18 cellular contexts compared by ENCODE assay signal in the genomic region with DNA sequence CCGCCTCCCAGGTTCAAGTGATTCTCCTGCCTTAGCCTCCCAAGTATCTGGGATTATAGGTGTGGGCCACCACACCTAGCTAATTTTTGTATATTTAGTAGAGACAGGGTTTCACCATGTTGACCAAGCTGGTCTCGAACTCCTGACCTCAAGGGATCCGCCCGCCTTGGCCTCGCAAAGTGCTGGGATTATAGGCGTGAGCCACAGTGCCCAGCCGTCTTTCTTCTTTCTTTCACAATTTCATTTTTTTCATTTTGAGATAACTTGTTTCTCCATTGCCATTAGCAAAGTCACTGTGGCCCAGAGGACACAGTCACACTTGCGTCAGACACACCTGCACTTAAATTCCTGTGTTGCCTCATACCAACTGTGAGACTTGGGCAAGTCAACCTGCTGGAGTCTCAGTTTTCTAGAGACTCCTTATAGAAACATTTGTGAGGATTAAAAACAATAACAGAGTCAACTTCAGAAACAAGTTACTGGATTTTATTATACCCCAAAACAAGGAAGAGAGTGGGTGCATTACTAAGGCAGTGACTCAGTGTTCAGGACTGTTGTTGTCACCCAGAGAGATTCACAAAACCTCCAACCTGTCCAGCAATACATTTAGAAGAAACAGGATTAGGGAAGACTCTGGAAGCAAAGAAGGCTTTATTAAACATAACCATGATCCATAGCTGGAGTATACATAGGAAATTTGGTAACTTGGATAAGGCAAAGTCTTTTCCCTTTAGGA. TPM values are rescaled to one million over a fixed set of nuclear protein-coding genes. Genes with fewer than 3 reads are reported as not detected.
A peak's percentile ranks its signal among the peaks of the same experiment; 100 is the strongest.
DNase-seq lines count a peak whose midpoint lies in the region; ATAC-seq, FAIRE-seq and TF ChIP-seq lines count a peak whose summit lies in the region.
"Had no signal": no experiment of that assay in that cellular context is flagged by ENCODE, and none has a peak within 500 bp of the region (broad histone marks: within the 10 kb centered on the region; RNA-seq: fewer than 3 reads in every experiment).

No MANE protein-coding gene starts in this region.

- H3K4me1 ChIP-seq in HCT116 (ENCODE audit: control insufficient read depth in 1 of 2, insufficient read depth in 2 of 2, low read length in 2 of 2) (peaks cover 3 to 15% of the 10 kb centered on the region in 2 experiments; a peak in 3 of 4 replicates), K562 (replicated peaks in 1 of 2; ENCODE audit: control insufficient read depth in 2 of 2, insufficient read depth in 2 of 2, low read length in 2 of 2) (peaks cover 0 to 22% of the 10 kb centered on the region in 2 experiments; a peak in 3 of 5 replicates)

- FAIRE-seq in K562 (lab: Jason Lieb, UNC): no peak

- peak overlapping the region; percentile 17; the same call in 1 of the 2 replicates for H3K4me2 ChIP-seq in HCT116 (ENCODE audit: low read length)
- H3K4me2 ChIP-seq in K562 (ENCODE audit: insufficient read depth, low read length): no peak overlapping the region

- RAD21 ChIA-PET in HCT116 (lab: Charles Lee; ENCODE audit: low non-redundant PET in 1 of 2, low total read pairs in 2 of 2, uncharacterized antibody in 2 of 2, unreplicated experiment in 2 of 2): interaction anchor here (0.8 to 3.3 kb wide), 4 partner anchors 255 to 317 kb away, joined by 3 to 22 read pairs (median 12); no protein-coding TSS in a partner anchor

- H3K9me3 Mint-ChIP-seq in effector memory CD8-positive, alpha-beta T cell: no peaks in the 10 kb centered on the region
- H3K9me3 Mint-ChIP-seq: CD4-positive, CD25-positive, alpha-beta regulatory T cell; IgD-negative memory B cell had no signal

- BruUV-seq in HCT116 (replicated peaks; lab: Mats Ljungman, UMichigan): no TSS peak
- no TSS peak for BruUV-seq in K562 (replicated peaks; lab: Mats Ljungman, UMichigan)

- in situ Hi-C loops in K562 (cut with MboI): loop anchor here (5.0 kb wide), 2 partner anchors 256 to 311 kb away; no protein-coding TSS in a partner anchor

- TF ChIP-seq EP300 in K562 (IDR thresholded peaks at IDR 0.05; ENCODE audit: low read length): no peak

- H2AFZ ChIP-seq in HCT116 (ENCODE audit: low read depth, low read length, poor library complexity, severe bottlenecking) (no peak overlapping the region), K562 (ENCODE audit: low read depth, low read length) (no peak overlapping the region)

- intact Hi-C loops in HCT116 (cut with micrococcal nuclease) (no loop called here), K562 (cut with micrococcal nuclease) (loop anchor here (2.0 kb wide), 1 partner anchor 135 kb away; no protein-coding TSS in a partner anchor)

- H3K4me3 ChIP-seq in HCT116 (replicated peaks in 1 of 2; ENCODE audit: low read depth in 1 of 2, low read length in 2 of 2) (no peak overlapping the region), K562 (no peak overlapping the region)
- H3K4me3 ChIP-seq: thoracic aorta had no signal

- H3K4me1 Mint-ChIP-seq in effector memory CD8-positive, alpha-beta T cell (ENCODE audit: low read depth in 2 of 2): peaks cover 3 to 5% of the 10 kb centered on the region in 2 donors

- no peak overlapping the region for H3K4me3 Mint-ChIP-seq in effector memory CD8-positive, alpha-beta T cell
- H3K4me3 Mint-ChIP-seq: CD4-positive, CD25-positive, alpha-beta regulatory T cell had no signal

- no peaks in the 10 kb centered on the region for H3K27me3 Mint-ChIP-seq in effector memory CD8-positive, alpha-beta T cell

- H3K9me2 ChIP-seq in HCT116 (ENCODE audit: insufficient read depth): no peaks in the 10 kb centered on the region

- ATAC-seq in HCT116: no peak
- no peak for ATAC-seq in K562
- ATAC-seq in left lobe of liver: peak; percentile 30
- ATAC-seq in GM19328 (IDR thresholded peaks at IDR 0.05; ENCODE audit: unreplicated experiment): no peak
- ATAC-seq in HG03045 (IDR thresholded peaks at IDR 0.05; ENCODE audit: unreplicated experiment): no peak
- ATAC-seq in effector memory CD8-positive, alpha-beta T cell (replicated peaks): no peak

- no peaks in the 10 kb centered on the region for H3K36me3 ChIP-seq in HCT116 (ENCODE audit: control insufficient read depth in 1 of 2, insufficient read depth in 2 of 2, low read length in 2 of 2)
- no peaks in the 10 kb centered on the region for H3K36me3 ChIP-seq in K562 (ENCODE audit: control insufficient read depth, insufficient read depth, low read length)
- H3K36me3 ChIP-seq: thoracic aorta had no signal

- no peak for DNase-seq in HCT116 (ENCODE audit: low read depth, low spot score)
- no peak for DNase-seq in K562 (ENCODE audit: extremely low read depth in 1 of 4, low spot score in 3 of 4)
- no peak for DNase-seq in left lobe of liver (ENCODE audit: low spot score)
- DNase-seq in superior temporal gyrus (ENCODE audit: extremely low spot score): peak; percentile 9
- DNase-seq in A172 (ENCODE audit: low spot score): no peak
- DNase-seq in effector memory CD8-positive, alpha-beta T cell: no peak
- DNase-seq: activated gamma-delta T cell; CD4-positive, CD25-positive, alpha-beta regulatory T cell; islet precursor cell; NCI-H1417; NCI-H345 had no signal

- no peaks in the 10 kb centered on the region for H3K36me3 Mint-ChIP-seq in effector memory CD8-positive, alpha-beta T cell (ENCODE audit: insufficient read depth)
- H3K36me3 Mint-ChIP-seq: CD4-positive, CD25-positive, alpha-beta regulatory T cell; IgD-negative memory B cell had no signal

- TF ChIP-seq RAD21 in HCT116 (IDR thresholded peaks at IDR 0.05; ENCODE audit: low read depth): no peak
- TF ChIP-seq RAD21 in K562 (CRISPR knock-in tag; conservative IDR thresholded peaks at IDR 0.05 in 1 of 2, IDR thresholded peaks at IDR 0.05 in 1 of 2): no peak

- H3K27ac ChIP-seq in HCT116 (ENCODE audit: low read depth, low read length): no peak overlapping the region
- H3K27ac ChIP-seq in K562 (ENCODE audit: extremely low read depth, low read depth, low read length): no peak overlapping the region
- H3K27ac ChIP-seq: thoracic aorta, VCaP had no signal

- CTCF ChIA-PET in HCT116 (lab: Charles Lee) (interaction anchor here (1.4 to 3.6 kb wide), 6 partner anchors 10 to 389 kb away, joined by 4 to 96 read pairs (median 6); no protein-coding TSS in a partner anchor), K562 (lab: Yijun Ruan, JAX; ENCODE audit: low intra/inter-chr PET ratio) (interaction anchor here (0.6 to 3.9 kb wide), 3 partner anchors 255 to 510 kb away, joined by 4 to 53 read pairs (median 42); no protein-coding TSS in a partner anchor)

- H3K9me1 ChIP-seq in K562 (ENCODE audit: control insufficient read depth, insufficient read depth, low read length): no peaks in the 10 kb centered on the region

- H3K27ac Mint-ChIP-seq in effector memory CD8-positive, alpha-beta T cell: no peak overlapping the region

- H3K27me3 ChIP-seq in HCT116 (ENCODE audit: insufficient read depth, low read length) (no peaks in the 10 kb centered on the region), K562 (ENCODE audit: control insufficient read depth in 2 of 2, insufficient read depth in 2 of 2, low read length in 2 of 2) (no peaks in the 10 kb centered on the region)

- H4K20me1 ChIP-seq in HCT116 (ENCODE audit: insufficient read depth) (no peaks in the 10 kb centered on the region), K562 (replicated peaks; ENCODE audit: control insufficient read depth, insufficient read depth, low read length) (no peaks in the 10 kb centered on the region)

- H3K9me3 ChIP-seq in HCT116 (ENCODE audit: control insufficient read depth in 1 of 2, insufficient read depth in 1 of 2, low read depth in 1 of 2, low read length in 2 of 2): no peaks in the 10 kb centered on the region
- H3K9me3 ChIP-seq in K562 (replicated peaks; ENCODE audit: control insufficient read depth, insufficient read depth, low read depth, low read length): no peaks in the 10 kb centered on the region
- H3K9me3 ChIP-seq: thoracic aorta had no signal

- TF ChIP-seq POLR2A in HCT116 (IDR thresholded peaks at IDR 0.05; ENCODE audit: borderline replicate concordance, extremely low read depth, insufficient read depth, insufficient read length) (no peak), K562 (conservative IDR thresholded peaks at IDR 0.05) (no peak)

- H3K9ac ChIP-seq in HCT116 (ENCODE audit: low read length) (no peak overlapping the region), K562 (ENCODE audit: insufficient read depth in 1 of 2, low read depth in 2 of 2, low read length in 2 of 2) (no peak overlapping the region)

- POLR2A ChIA-PET in HCT116 (lab: Charles Lee) (no interaction called here), K562 (lab: Yijun Ruan, JAX) (interaction anchor here (0.6 to 1.2 kb wide), 3 partner anchors 79 to 279 kb away, joined by 3 to 4 read pairs (median 3); no protein-coding TSS in a partner anchor)

- TF ChIP-seq CTCF in HCT116 (IDR thresholded peaks at IDR 0.05 in 2 of 3, conservative IDR thresholded peaks at IDR 0.05 in 1 of 3; ENCODE audit: borderline replicate concordance in 1 of 3, insufficient read depth in 1 of 3, low read depth in 2 of 3, low read length in 2 of 3) (no peak), K562 (IDR thresholded peaks at IDR 0.05 in 2 of 3, conservative IDR thresholded peaks at IDR 0.05 in 1 of 3; ENCODE audit: insufficient read depth in 2 of 3, low read depth in 1 of 3, low read length in 3 of 3) (no peak)

- H3K79me2 ChIP-seq in HCT116 (ENCODE audit: insufficient read depth, low read length) (no peaks in the 10 kb centered on the region), K562 (ENCODE audit: control insufficient read depth, insufficient read depth, low read length) (peaks cover 2% of the 10 kb centered on the region)

- 70% methylated on average over 8 of the region's 8 CpGs for WGBS in K562 (ENCODE audit: insufficient coverage, low coverage, missing lambda C conversion rate)

RNA-seq across cellular contexts. Expression of a gene that starts 2.6 kb away (rescaled TPM):
- total RNA-seq in HCT116 (2021; ENCODE audit: unreplicated experiment): not detected
- polyA plus RNA-seq in HCT116 (2012): not detected in 2 replicates
- total RNA-seq in K562 (2011; cell fraction: chromatin; rRNA removed; ENCODE audit: low replicate concordance): not detected in 2 replicates
- not detected in 2 replicates for total RNA-seq in K562 (2011; cell fraction: nucleolus; rRNA removed)
- total RNA-seq in K562 (2011; cell fraction: nucleoplasm; rRNA removed): not detected in 2 replicates
- not detected in 2 replicates for total RNA-seq in K562 (2014; rRNA removed)
- total RNA-seq in K562 (2014; rRNA removed; fragmentation: Illumina TruSeq; extraction: Trizol): not detected in 2 replicates
- total RNA-seq in K562 (2015; rRNA removed; fragmentation: Illumina TruSeq; extraction: Trizol): not detected in 2 replicates
- not detected in 2 replicates for total RNA-seq in K562 (2021)
- not detected in 2 replicates for polyA plus RNA-seq in K562 (2011; rRNA removed)
- not detected in 2 replicates for polyA plus RNA-seq in K562 (2011; cell fraction: cytosol; rRNA removed)
- polyA plus RNA-seq in K562 (2011; cell fraction: nucleus; rRNA removed): not detected in 2 replicates
- 0.10 TPM in 1 of 2 replicates, not detected in the other for polyA plus RNA-seq in K562 (2012)
- not detected in 2 replicates for polyA plus RNA-seq in K562 (2014; fragmentation: Illumina TruSeq; extraction: Trizol)
- not detected for polyA plus RNA-seq in K562 (2014; fragmentation: Nextera tagmentation; extraction: Ambion mirVana)
- not detected in 2 replicates for polyA plus RNA-seq in K562 (2014; rRNA removed)
- polyA minus RNA-seq in K562 (2011; rRNA and poly(A)+ RNA removed): not detected in 2 replicates
- polyA minus RNA-seq in K562 (2011; cell fraction: cytosol; rRNA and poly(A)+ RNA removed): not detected in 2 replicates
- not detected in 2 replicates for polyA minus RNA-seq in K562 (2011; cell fraction: nucleus; rRNA and poly(A)+ RNA removed)
- not detected for total RNA-seq in left lobe of liver
- not detected in 2 replicates for total RNA-seq in A172 (2014; rRNA removed; shearing (Covaris generic))
- total RNA-seq: CD4-positive, CD25-positive, alpha-beta regulatory T cell; glomerular endothelial cell; OCI-LY7; thoracic aorta had no signal

RNA-seq across cellular contexts. Expression of a gene that starts 6.2 kb away (rescaled TPM):
- total RNA-seq in HCT116 (2021; ENCODE audit: unreplicated experiment) (165 TPM), K562 (2014; rRNA removed) (1,168 and 1,338 TPM in 2 replicates), K562 (2014; rRNA removed; fragmentation: Illumina TruSeq; extraction: Trizol) (978 and 1,172 TPM in 2 replicates), K562 (2015; rRNA removed; fragmentation: Illumina TruSeq; extraction: Trizol) (1,097 and 1,128 TPM in 2 replicates), K562 (2021) (1,495 and 1,708 TPM in 2 replicates), left lobe of liver (221 TPM)
- polyA plus RNA-seq in HCT116 (2012): 179 and 194 TPM in 2 replicates
- 353 and 537 TPM in 2 replicates for total RNA-seq in K562 (2011; cell fraction: chromatin; rRNA removed; ENCODE audit: low replicate concordance)
- total RNA-seq in K562 (2011; cell fraction: nucleolus; rRNA removed): 306 and 377 TPM in 2 replicates
- 320 and 329 TPM in 2 replicates for total RNA-seq in K562 (2011; cell fraction: nucleoplasm; rRNA removed)
- polyA plus RNA-seq in K562 (2011; rRNA removed) (1,124 and 1,949 TPM in 2 replicates), K562 (2014; fragmentation: Illumina TruSeq; extraction: Trizol) (1,620 and 1,897 TPM in 2 replicates), K562 (2014; fragmentation: Nextera tagmentation; extraction: Ambion mirVana) (1,000 to 10,000 TPM; 3,526 to 4,222 TPM), K562 (2014; rRNA removed) (1,054 and 1,088 TPM in 2 replicates)
- polyA plus RNA-seq in K562 (2011; cell fraction: cytosol; rRNA removed): 1,419 and 1,471 TPM in 2 replicates
- polyA plus RNA-seq in K562 (2011; cell fraction: nucleus; rRNA removed): 1,593 and 1,917 TPM in 2 replicates
- 978 and 1,541 TPM in 2 replicates for polyA plus RNA-seq in K562 (2012)
- 1,787 and 2,204 TPM in 2 replicates for polyA minus RNA-seq in K562 (2011; rRNA and poly(A)+ RNA removed)
- polyA minus RNA-seq in K562 (2011; cell fraction: cytosol; rRNA and poly(A)+ RNA removed): 1,505 and 2,135 TPM in 2 replicates
- 254 and 603 TPM in 2 replicates for polyA minus RNA-seq in K562 (2011; cell fraction: nucleus; rRNA and poly(A)+ RNA removed)
- 94.3 and 117 TPM in 2 replicates for total RNA-seq in A172 (2014; rRNA removed; shearing (Covaris generic))
- total RNA-seq: OCI-LY7 had no signal

RNA-seq across cellular contexts. Expression of a gene that starts 52.1 kb away (rescaled TPM):
- not detected for total RNA-seq in HCT116 (2021; ENCODE audit: unreplicated experiment)
- not detected in 2 replicates for polyA plus RNA-seq in HCT116 (2012)
- not detected in 2 replicates for total RNA-seq in K562 (2011; cell fraction: chromatin; rRNA removed; ENCODE audit: low replicate concordance)
- total RNA-seq in K562 (2011; cell fraction: nucleolus; rRNA removed): not detected in 2 replicates
- total RNA-seq in K562 (2011; cell fraction: nucleoplasm; rRNA removed): not detected in 2 replicates
- not detected in 2 replicates for total RNA-seq in K562 (2014; rRNA removed)
- total RNA-seq in K562 (2014; rRNA removed; fragmentation: Illumina TruSeq; extraction: Trizol): not detected in 2 replicates
- not detected in 2 replicates for total RNA-seq in K562 (2015; rRNA removed; fragmentation: Illumina TruSeq; extraction: Trizol)
- not detected in 2 replicates for total RNA-seq in K562 (2021)
- not detected in 2 replicates for polyA plus RNA-seq in K562 (2011; rRNA removed)
- polyA plus RNA-seq in K562 (2011; cell fraction: cytosol; rRNA removed): not detected in 2 replicates
- polyA plus RNA-seq in K562 (2011; cell fraction: nucleus; rRNA removed): not detected in 2 replicates
- not detected in 2 replicates for polyA plus RNA-seq in K562 (2012)
- not detected in 2 replicates for polyA plus RNA-seq in K562 (2014; fragmentation: Illumina TruSeq; extraction: Trizol)
- polyA plus RNA-seq in K562 (2014; fragmentation: Nextera tagmentation; extraction: Ambion mirVana): not detected
- 0.03 TPM in 1 of 2 replicates, not detected in the other for polyA plus RNA-seq in K562 (2014; rRNA removed)
- polyA minus RNA-seq in K562 (2011; rRNA and poly(A)+ RNA removed): not detected in 2 replicates
- not detected in 2 replicates for polyA minus RNA-seq in K562 (2011; cell fraction: cytosol; rRNA and poly(A)+ RNA removed)
- not detected in 2 replicates for polyA minus RNA-seq in K562 (2011; cell fraction: nucleus; rRNA and poly(A)+ RNA removed)
- not detected for total RNA-seq in left lobe of liver
- total RNA-seq in A172 (2014; rRNA removed; shearing (Covaris generic)): not detected in 2 replicates
- total RNA-seq: CD4-positive, CD25-positive, alpha-beta regulatory T cell; glomerular endothelial cell; OCI-LY7; thoracic aorta had no signal
- polyA plus RNA-seq: CD4-positive, CD25-positive, alpha-beta regulatory T cell; IgD-negative memory B cell had no signal
